In the genomic region with DNA sequence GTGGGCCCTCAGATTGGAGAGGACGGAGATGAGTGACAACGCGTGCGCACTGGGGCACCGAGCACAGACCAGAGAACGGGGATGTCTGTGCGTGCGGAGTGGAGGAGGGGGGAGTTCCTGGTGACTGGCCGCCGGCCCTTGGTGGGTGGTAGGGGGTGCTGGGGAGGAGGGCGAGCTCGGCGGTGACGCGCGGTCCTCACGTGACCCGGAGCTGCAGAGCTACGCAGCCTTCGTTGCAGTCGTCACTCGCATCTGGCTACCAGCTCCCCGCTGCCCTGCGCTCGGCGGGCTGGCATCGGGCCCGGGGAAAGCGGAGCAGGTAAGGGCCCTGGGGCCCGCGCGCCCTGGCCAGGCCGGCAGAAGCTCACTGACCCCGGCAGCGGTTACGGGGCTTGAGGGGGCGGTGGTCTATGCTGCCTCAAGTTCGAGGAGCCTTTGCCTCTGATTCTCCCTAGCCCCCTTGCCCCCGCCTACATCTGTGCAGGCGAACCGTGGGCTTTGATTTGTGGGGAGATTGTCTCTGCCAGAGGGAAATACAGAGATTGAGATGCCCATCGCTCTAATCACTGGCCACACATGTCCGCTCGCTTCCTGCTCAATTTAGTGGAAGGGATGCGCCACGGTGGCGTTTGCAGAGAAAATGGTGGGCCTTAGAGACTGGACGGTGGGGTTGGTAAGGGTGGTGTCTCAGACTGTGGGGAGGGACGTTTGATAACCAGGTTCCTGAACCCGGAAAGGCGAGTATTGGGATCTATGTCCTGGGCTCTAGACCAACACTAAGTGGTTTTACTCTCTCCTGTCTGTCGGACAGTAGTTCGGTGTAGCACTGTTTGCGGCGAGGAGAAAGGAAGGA, we compare ENCODE assay signal across 8 cellular contexts. TPM values are rescaled to one million over a fixed set of nuclear protein-coding genes. Genes with fewer than 3 reads are reported as not detected.
DNase-seq lines count a peak whose midpoint lies in the region; ATAC-seq and TF ChIP-seq lines count a peak whose summit lies in the region.

A gene (plus strand): TSS at position 245 of the 853 bp plus-strand sequence. CDS start 3,134 bp downstream, outside the sequence.

- no peaks in the 10 kb centered on the region for H3K36me3 ChIP-seq in mucosa of descending colon (ENCODE audit: low read depth)

- H3K4me1 Mint-ChIP-seq in activated CD8-positive, alpha-beta memory T cell treated with anti-CD3 and anti-CD28 coated beads, Interleukin-2, amount 10 ng/mL, durations not matched to agents 7 days and 5 days: peaks cover 6% of the 10 kb centered on the region
- H3K4me1 Mint-ChIP-seq in endothelial cell (ENCODE audit: unreplicated experiment): peaks cover 7% of the 10 kb centered on the region

- peak; percentile 39 for ATAC-seq in activated CD8-positive, alpha-beta memory T cell treated with anti-CD3 and anti-CD28 coated beads, Interleukin-2, amount 10 ng/mL, durations not matched to agents 7 days and 5 days
- peak; percentile 64 for ATAC-seq in mucosa of descending colon
- no peak for ATAC-seq in GM18907 (IDR thresholded peaks at IDR 0.05; ENCODE audit: unreplicated experiment)

- in situ Hi-C loops in G401 (cut with HindIII; ENCODE audit: low sequenced_read_pairs): no loop called here

- H3K4me3 Mint-ChIP-seq in activated CD8-positive, alpha-beta memory T cell treated with anti-CD3 and anti-CD28 coated beads, Interleukin-2, amount 10 ng/mL, durations not matched to agents 7 days and 5 days: peak within 1 kb of the TSS; percentile 64
- H3K4me3 Mint-ChIP-seq in endothelial cell (ENCODE audit: unreplicated experiment): peak within 1 kb of the TSS; percentile 95

- H3K4me1 ChIP-seq in mucosa of descending colon (ENCODE audit: low read depth): no peaks in the 10 kb centered on the region

- no peaks in the 10 kb centered on the region for H3K9me3 ChIP-seq in mucosa of descending colon

- no peak within 1 kb of the TSS for H3K27ac Mint-ChIP-seq in activated CD8-positive, alpha-beta memory T cell treated with anti-CD3 and anti-CD28 coated beads, Interleukin-2, amount 10 ng/mL, durations not matched to agents 7 days and 5 days
- peak within 1 kb of the TSS; percentile 83 for H3K27ac Mint-ChIP-seq in endothelial cell (ENCODE audit: unreplicated experiment)

- H3K27me3 Mint-ChIP-seq in activated CD8-positive, alpha-beta memory T cell treated with anti-CD3 and anti-CD28 coated beads, Interleukin-2, amount 10 ng/mL, durations not matched to agents 7 days and 5 days: peaks cover 8% of the 10 kb centered on the region
- no peaks in the 10 kb centered on the region for H3K27me3 Mint-ChIP-seq in endothelial cell (ENCODE audit: unreplicated experiment)

- no peaks in the 10 kb centered on the region for H3K36me3 Mint-ChIP-seq in activated CD8-positive, alpha-beta memory T cell treated with anti-CD3 and anti-CD28 coated beads, Interleukin-2, amount 10 ng/mL, durations not matched to agents 7 days and 5 days
- H3K36me3 Mint-ChIP-seq in endothelial cell (ENCODE audit: low read depth, unreplicated experiment): peaks cover 14% of the 10 kb centered on the region

- DNase-seq in G401 (ENCODE audit: low spot score) (peak; percentile 70), NCI-H2081 treated with DMSO at 0.1 percent for 48 hours (lab: John Stamatoyannopoulos, UW) (peak; percentile 61), endothelial cell (ENCODE audit: low spot score) (peak; percentile 53), mucosa of descending colon (peak; percentile 18 to 57 (median 28)), epidermal melanocyte (ENCODE audit: insufficient read length, low spot score) (no peak)
- DNase-seq in activated CD8-positive, alpha-beta memory T cell treated with anti-CD3 and anti-CD28 coated beads, Interleukin-2, amount 10 ng/mL, durations not matched to agents 7 days and 5 days: peak; percentile 40
- peak; percentile 25 for DNase-seq in stimulated activated CD8-positive, alpha-beta memory T cell treated with anti-CD3 and anti-CD28 coated beads, Interleukin-4, amount 100 ng/mL, for 24 hours (ENCODE audit: low read depth)

- no peaks in the 10 kb centered on the region for H3K9me3 Mint-ChIP-seq in activated CD8-positive, alpha-beta memory T cell treated with anti-CD3 and anti-CD28 coated beads, Interleukin-2, amount 10 ng/mL, durations not matched to agents 7 days and 5 days (ENCODE audit: low read depth)
- no peaks in the 10 kb centered on the region for H3K9me3 Mint-ChIP-seq in endothelial cell (ENCODE audit: unreplicated experiment)

- no peak within 1 kb of the TSS for H3K4me3 ChIP-seq in mucosa of descending colon

- intact Hi-C loops in mucosa of descending colon (cut with DNase I, micrococcal nuclease): no loop called here

- CTCF ChIA-PET in activated CD8-positive, alpha-beta memory T cell treated with anti-CD3 and anti-CD28 coated beads, Interleukin-2, amount 10 ng/mL, durations not matched to agents 7 days and 5 days (lab: Charles Lee): no interaction called here

- no peak for TF ChIP-seq CTCF in endothelial cell (IDR thresholded peaks at IDR 0.05; ENCODE audit: unreplicated experiment)
- TF ChIP-seq CTCF in mucosa of descending colon (IDR thresholded peaks at IDR 0.05): no peak

RNA-seq across cellular contexts. Expression of the gene that starts here (rescaled TPM):
- not detected in 2 replicates for total RNA-seq in G401 (2014; rRNA removed; shearing (Covaris generic))
- total RNA-seq in activated CD8-positive, alpha-beta memory T cell treated with anti-CD3 and anti-CD28 coated beads, Interleukin-2, amount 10 ng/mL, durations not matched to agents 7 days and 5 days: 1 to 10 TPM; 1.8 to 2.4 TPM
- total RNA-seq in endothelial cell (ENCODE audit: unreplicated experiment): 17.9 TPM
- 10 to 100 TPM in 2 of 3 donors, 1 to 10 TPM in 1; 7.9 to 22.0 (median 15.7) TPM for total RNA-seq in mucosa of descending colon

Comparison
In these comparisons a context has a peak if more than half of its experiments do, and no peak if none do; other contexts are left out.
1. Peak in DNase-seq in G401; RNA of the gene not detected or under 1 TPM.